ENCODE assay signal across 15 cellular contexts in genomic region chr7:45159296-45159695, GRCh38. TPM values are rescaled to one million over a fixed set of nuclear protein-coding genes. Genes with fewer than 3 reads are reported as not detected.
"Had no signal": no experiment of that assay in that cellular context is flagged by ENCODE, and none has a peak within 500 bp of the region (broad histone marks: within the 10 kb centered on the region; RNA-seq: fewer than 3 reads in every experiment).

No MANE protein-coding gene starts in this region.

- H3K27ac ChIP-seq: transverse colon had no signal

- H3K9me3 ChIP-seq: transverse colon had no signal

- H3K4me3 ChIP-seq: transverse colon had no signal

- ATAC-seq: esophagus mucosa had no signal

- H3K27ac Mint-ChIP-seq: activated naive CD8-positive, alpha-beta T cell treated with anti-CD3 and anti-CD28 coated beads for 36 hours had no signal

- H3K9me3 Mint-ChIP-seq: activated naive CD8-positive, alpha-beta T cell treated with anti-CD3 and anti-CD28 coated beads for 36 hours had no signal

- H3K36me3 Mint-ChIP-seq: activated naive CD8-positive, alpha-beta T cell treated with anti-CD3 and anti-CD28 coated beads for 36 hours; naive B cell had no signal

- H3K4me3 Mint-ChIP-seq: activated naive CD8-positive, alpha-beta T cell treated with anti-CD3 and anti-CD28 coated beads for 36 hours had no signal

- DNase-seq: activated CD4-positive, alpha-beta T cell treated with anti-CD3 and anti-CD28 coated beads, Interleukin-2, amount 50 U/mL, for 4 hours; activated CD4-positive, CD25-positive, alpha-beta regulatory T cell treated with anti-CD3 and anti-CD28 coated beads, Interleukin-2, amount 50 U/mL, for 72 hours; activated naive CD8-positive, alpha-beta T cell treated with anti-CD3 and anti-CD28 coated beads for 36 hours; activated T-cell treated with anti-CD3 and anti-CD28 coated beads, Interleukin-2, amount 50 U/mL, for 1 hour; anterior cingulate cortex; islet precursor cell; midbrain; naive B cell; nucleus accumbens; T-helper 9 cell; transverse colon had no signal

- H3K36me3 ChIP-seq: transverse colon had no signal

RNA-seq across cellular contexts. Expression of gene RAMP3, which starts 1.7 kb away (rescaled TPM):
- total RNA-seq: activated naive CD8-positive, alpha-beta T cell treated with anti-CD3 and anti-CD28 coated beads for 36 hours; bronchial epithelial cell; fibroblast of villous mesenchyme; pulmonary artery endothelial cell had no signal
